In genomic region chr4:6909113-6909969, GRCh38 we compare ENCODE assay signal across 8 cellular contexts. TPM values are rescaled to one million over a fixed set of nuclear protein-coding genes. Genes with fewer than 3 reads are reported as not detected.
DNase-seq lines count a peak whose midpoint lies in the region; ATAC-seq and TF ChIP-seq lines count a peak whose summit lies in the region.

Gene TBC1D14, plus strand, starts transcription at chr4:6909826. Its CDS starts 13,564 bp downstream, at chr4:6923390.

- peak; percentile 84 for ATAC-seq in GM19463 (IDR thresholded peaks at IDR 0.05; ENCODE audit: unreplicated experiment)

- H3K9me3 ChIP-seq in NT2/D1 (ENCODE audit: insufficient read depth, low read length), result no peaks in the 10 kb centered on the region

- peak within 1 kb of the TSS; percentile 88 for H3K9ac ChIP-seq in NT2/D1 (ENCODE audit: insufficient read length, low read depth)

- H3K36me3 ChIP-seq in NT2/D1 (ENCODE audit: insufficient read depth, insufficient read length, low read length), result no peaks in the 10 kb centered on the region

- no peak for TF ChIP-seq CTCF in epithelial cell of esophagus (IDR thresholded peaks at IDR 0.05; ENCODE audit: insufficient read depth, low read depth, low read length, missing control alignments)

- H3K27me3 ChIP-seq in NT2/D1 (ENCODE audit: insufficient read depth, insufficient read length), result peaks cover 16% of the 10 kb centered on the region

- DNase-seq in COLO668 (lab: John Stamatoyannopoulos, UW; ENCODE audit: unreplicated experiment) (peak; percentile 87), HPDE6-E6E7 (ENCODE audit: extremely low spot score) (peak; percentile 89), NT2/D1 (ENCODE audit: low read depth, low spot score) (peak; percentile 76), activated T-cell treated with anti-CD3 and anti-CD28 coated beads for 1 hour (ENCODE audit: low read depth) (peak; percentile 82), epithelial cell of esophagus (ENCODE audit: low read depth) (peak; percentile 90), mucosa of gallbladder (ENCODE audit: low spot score) (peak; percentile 85)
- DNase-seq in stimulated activated CD8-positive, alpha-beta memory T cell treated with anti-CD3 and anti-CD28 coated beads, Interleukin-4, amount 100 ng/mL, for 4 hours (ENCODE audit: low read depth in 2 of 2, low spot score in 1 of 2), result peak; percentile 59 to 74

- H3K4me3 ChIP-seq in NT2/D1 (ENCODE audit: insufficient read length, low read depth), result peak within 1 kb of the TSS; percentile 84
- peak within 1 kb of the TSS; percentile 71 for H3K4me3 ChIP-seq in epithelial cell of esophagus (ENCODE audit: low read length)

- peaks cover 19% of the 10 kb centered on the region for H3K4me1 ChIP-seq in NT2/D1 (ENCODE audit: insufficient read depth, insufficient read length)

RNA-seq across cellular contexts. Expression of gene TBC1D14, which starts in this region (rescaled TPM):
- 37.1 TPM for total RNA-seq in mucosa of gallbladder

Comparison
In these comparisons a context has a peak if more than half of its experiments do, and no peak if none do; other contexts are left out.
1. Peak in every context shown above with its lines: DNase-seq, ATAC-seq and H3K4me3 ChIP-seq.